In the genomic region with DNA sequence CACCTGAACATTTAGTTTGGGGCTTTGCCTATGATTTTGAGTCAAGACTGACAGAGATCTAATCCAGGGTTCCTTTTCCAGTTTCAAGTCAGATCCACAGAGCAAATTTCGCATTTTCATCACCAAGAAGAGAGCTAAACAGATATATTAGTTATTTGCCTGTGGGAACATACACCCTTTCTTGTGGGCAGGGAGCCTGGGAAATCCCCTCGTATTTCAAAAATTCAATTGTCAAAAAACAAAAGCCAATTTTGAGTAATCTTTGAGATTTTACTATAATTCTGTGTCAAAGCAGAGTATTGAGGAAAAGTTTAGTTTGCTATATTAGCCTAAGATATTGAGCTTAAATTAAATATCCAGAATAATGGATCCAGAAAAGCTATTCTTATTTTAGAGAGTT, we compare ENCODE assay signal across 1 cellular context.
A peak's percentile ranks its signal among the peaks of the same experiment; 100 is the strongest.
TF ChIP-seq lines count a peak whose summit lies in the region.

No MANE protein-coding gene starts in this region.

TF ChIP-seq in GM12878, 131 proteins besides CTCF, POLR2A, EP300 and RAD21 (continued from another document):
- TF ChIP-seq, protein P1, sequence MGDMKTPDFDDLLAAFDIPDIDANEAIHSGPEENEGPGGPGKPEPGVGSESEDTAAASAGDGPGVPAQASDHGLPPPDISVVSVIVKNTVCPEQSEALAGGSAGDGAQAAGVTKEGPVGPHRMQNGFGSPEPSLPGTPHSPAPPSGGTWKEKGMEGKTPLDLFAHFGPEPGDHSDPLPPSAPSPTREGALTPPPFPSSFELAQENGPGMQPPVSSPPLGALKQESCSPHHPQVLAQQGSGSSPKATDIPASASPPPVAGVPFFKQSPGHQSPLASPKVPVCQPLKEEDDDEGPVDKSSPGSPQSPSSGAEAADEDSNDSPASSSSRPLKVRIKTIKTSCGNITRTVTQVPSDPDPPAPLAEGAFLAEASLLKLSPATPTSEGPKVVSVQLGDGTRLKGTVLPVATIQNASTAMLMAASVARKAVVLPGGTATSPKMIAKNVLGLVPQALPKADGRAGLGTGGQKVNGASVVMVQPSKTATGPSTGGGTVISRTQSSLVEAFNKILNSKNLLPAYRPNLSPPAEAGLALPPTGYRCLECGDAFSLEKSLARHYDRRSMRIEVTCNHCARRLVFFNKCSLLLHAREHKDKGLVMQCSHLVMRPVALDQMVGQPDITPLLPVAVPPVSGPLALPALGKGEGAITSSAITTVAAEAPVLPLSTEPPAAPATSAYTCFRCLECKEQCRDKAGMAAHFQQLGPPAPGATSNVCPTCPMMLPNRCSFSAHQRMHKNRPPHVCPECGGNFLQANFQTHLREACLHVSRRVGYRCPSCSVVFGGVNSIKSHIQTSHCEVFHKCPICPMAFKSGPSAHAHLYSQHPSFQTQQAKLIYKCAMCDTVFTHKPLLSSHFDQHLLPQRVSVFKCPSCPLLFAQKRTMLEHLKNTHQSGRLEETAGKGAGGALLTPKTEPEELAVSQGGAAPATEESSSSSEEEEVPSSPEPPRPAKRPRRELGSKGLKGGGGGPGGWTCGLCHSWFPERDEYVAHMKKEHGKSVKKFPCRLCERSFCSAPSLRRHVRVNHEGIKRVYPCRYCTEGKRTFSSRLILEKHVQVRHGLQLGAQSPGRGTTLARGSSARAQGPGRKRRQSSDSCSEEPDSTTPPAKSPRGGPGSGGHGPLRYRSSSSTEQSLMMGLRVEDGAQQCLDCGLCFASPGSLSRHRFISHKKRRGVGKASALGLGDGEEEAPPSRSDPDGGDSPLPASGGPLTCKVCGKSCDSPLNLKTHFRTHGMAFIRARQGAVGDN (IDR thresholded peaks at IDR 0.05), result no peak
- TF ChIP-seq IKZF2 (IDR thresholded peaks at IDR 0.05), result peak in 1 of 2 experiments; percentile 61; a peak in 3 of 4 replicates
- no peak for TF ChIP-seq NFXL1 (IDR thresholded peaks at IDR 0.05; ENCODE audit: borderline replicate concordance)
- no peak for TF ChIP-seq CBX3 (IDR thresholded peaks at IDR 0.05; ENCODE audit: borderline replicate concordance, low read depth)
- TF ChIP-seq, protein P2, sequence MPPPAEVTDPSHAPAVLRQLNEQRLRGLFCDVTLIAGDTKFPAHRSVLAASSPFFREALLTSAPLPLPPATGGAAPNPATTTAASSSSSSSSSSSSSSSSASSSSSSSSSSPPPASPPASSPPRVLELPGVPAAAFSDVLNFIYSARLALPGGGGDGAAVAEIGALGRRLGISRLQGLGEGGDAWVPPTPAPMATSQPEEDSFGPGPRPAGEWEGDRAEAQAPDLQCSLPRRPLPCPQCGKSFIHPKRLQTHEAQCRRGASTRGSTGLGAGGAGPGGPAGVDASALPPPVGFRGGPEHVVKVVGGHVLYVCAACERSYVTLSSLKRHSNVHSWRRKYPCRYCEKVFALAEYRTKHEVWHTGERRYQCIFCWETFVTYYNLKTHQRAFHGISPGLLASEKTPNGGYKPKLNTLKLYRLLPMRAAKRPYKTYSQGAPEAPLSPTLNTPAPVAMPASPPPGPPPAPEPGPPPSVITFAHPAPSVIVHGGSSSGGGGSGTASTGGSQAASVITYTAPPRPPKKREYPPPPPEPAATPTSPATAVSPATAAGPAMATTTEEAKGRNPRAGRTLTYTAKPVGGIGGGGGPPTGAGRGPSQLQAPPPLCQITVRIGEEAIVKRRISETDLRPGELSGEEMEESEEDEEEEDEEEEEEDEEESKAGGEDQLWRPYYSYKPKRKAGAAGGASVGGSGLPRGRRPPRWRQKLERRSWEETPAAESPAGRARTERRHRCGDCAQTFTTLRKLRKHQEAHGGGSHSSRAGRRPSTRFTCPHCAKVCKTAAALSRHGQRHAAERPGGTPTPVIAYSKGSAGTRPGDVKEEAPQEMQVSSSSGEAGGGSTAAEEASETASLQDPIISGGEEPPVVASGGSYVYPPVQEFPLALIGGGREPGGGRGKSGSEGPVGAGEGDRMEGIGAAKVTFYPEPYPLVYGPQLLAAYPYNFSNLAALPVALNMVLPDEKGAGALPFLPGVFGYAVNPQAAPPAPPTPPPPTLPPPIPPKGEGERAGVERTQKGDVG (CRISPR knock-in tag; IDR thresholded peaks at IDR 0.05), result no peak
- no peak for TF ChIP-seq ZNF384 (IDR thresholded peaks at IDR 0.05; ENCODE audit: borderline replicate concordance, low read depth, low read length)
- TF ChIP-seq, protein P3, sequence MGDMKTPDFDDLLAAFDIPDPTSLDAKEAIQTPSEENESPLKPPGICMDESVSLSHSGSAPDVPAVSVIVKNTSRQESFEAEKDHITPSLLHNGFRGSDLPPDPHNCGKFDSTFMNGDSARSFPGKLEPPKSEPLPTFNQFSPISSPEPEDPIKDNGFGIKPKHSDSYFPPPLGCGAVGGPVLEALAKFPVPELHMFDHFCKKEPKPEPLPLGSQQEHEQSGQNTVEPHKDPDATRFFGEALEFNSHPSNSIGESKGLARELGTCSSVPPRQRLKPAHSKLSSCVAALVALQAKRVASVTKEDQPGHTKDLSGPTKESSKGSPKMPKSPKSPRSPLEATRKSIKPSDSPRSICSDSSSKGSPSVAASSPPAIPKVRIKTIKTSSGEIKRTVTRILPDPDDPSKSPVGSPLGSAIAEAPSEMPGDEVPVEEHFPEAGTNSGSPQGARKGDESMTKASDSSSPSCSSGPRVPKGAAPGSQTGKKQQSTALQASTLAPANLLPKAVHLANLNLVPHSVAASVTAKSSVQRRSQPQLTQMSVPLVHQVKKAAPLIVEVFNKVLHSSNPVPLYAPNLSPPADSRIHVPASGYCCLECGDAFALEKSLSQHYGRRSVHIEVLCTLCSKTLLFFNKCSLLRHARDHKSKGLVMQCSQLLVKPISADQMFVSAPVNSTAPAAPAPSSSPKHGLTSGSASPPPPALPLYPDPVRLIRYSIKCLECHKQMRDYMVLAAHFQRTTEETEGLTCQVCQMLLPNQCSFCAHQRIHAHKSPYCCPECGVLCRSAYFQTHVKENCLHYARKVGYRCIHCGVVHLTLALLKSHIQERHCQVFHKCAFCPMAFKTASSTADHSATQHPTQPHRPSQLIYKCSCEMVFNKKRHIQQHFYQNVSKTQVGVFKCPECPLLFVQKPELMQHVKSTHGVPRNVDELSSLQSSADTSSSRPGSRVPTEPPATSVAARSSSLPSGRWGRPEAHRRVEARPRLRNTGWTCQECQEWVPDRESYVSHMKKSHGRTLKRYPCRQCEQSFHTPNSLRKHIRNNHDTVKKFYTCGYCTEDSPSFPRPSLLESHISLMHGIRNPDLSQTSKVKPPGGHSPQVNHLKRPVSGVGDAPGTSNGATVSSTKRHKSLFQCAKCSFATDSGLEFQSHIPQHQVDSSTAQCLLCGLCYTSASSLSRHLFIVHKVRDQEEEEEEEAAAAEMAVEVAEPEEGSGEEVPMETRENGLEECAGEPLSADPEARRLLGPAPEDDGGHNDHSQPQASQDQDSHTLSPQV (IDR thresholded peaks at IDR 0.05), result no peak
- no peak for TF ChIP-seq POU2F2 (IDR thresholded peaks at IDR 0.05; ENCODE audit: borderline replicate concordance, low read depth, low read length)
- TF ChIP-seq, protein P4, sequence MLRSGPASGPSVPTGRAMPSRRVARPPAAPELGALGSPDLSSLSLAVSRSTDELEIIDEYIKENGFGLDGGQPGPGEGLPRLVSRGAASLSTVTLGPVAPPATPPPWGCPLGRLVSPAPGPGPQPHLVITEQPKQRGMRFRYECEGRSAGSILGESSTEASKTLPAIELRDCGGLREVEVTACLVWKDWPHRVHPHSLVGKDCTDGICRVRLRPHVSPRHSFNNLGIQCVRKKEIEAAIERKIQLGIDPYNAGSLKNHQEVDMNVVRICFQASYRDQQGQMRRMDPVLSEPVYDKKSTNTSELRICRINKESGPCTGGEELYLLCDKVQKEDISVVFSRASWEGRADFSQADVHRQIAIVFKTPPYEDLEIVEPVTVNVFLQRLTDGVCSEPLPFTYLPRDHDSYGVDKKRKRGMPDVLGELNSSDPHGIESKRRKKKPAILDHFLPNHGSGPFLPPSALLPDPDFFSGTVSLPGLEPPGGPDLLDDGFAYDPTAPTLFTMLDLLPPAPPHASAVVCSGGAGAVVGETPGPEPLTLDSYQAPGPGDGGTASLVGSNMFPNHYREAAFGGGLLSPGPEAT (IDR thresholded peaks at IDR 0.05; ENCODE audit: low read depth), result 0 out of 2 replicates have a peak, but pooled peaks have one; percentile 30
- TF ChIP-seq, protein P5, sequence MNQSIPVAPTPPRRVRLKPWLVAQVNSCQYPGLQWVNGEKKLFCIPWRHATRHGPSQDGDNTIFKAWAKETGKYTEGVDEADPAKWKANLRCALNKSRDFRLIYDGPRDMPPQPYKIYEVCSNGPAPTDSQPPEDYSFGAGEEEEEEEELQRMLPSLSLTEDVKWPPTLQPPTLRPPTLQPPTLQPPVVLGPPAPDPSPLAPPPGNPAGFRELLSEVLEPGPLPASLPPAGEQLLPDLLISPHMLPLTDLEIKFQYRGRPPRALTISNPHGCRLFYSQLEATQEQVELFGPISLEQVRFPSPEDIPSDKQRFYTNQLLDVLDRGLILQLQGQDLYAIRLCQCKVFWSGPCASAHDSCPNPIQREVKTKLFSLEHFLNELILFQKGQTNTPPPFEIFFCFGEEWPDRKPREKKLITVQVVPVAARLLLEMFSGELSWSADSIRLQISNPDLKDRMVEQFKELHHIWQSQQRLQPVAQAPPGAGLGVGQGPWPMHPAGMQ (IDR thresholded peaks at IDR 0.05; ENCODE audit: borderline replicate concordance), result no peak
- TF ChIP-seq ETV6 (conservative IDR thresholded peaks at IDR 0.05 in 1 of 2, IDR thresholded peaks at IDR 0.05 in 1 of 2; ENCODE audit: borderline replicate concordance in 1 of 2, low read depth in 1 of 2), result no peak
- TF ChIP-seq FOXK2 (IDR thresholded peaks at IDR 0.05), result no peak
- no peak for TF ChIP-seq SRF (IDR thresholded peaks at IDR 0.05; ENCODE audit: low read depth in 2 of 2, low read length in 2 of 2)
- TF ChIP-seq GATAD2B (conservative IDR thresholded peaks at IDR 0.05; ENCODE audit: low read depth), result no peak
